ENCODE assay signal across 1 cellular context in the genomic region with DNA sequence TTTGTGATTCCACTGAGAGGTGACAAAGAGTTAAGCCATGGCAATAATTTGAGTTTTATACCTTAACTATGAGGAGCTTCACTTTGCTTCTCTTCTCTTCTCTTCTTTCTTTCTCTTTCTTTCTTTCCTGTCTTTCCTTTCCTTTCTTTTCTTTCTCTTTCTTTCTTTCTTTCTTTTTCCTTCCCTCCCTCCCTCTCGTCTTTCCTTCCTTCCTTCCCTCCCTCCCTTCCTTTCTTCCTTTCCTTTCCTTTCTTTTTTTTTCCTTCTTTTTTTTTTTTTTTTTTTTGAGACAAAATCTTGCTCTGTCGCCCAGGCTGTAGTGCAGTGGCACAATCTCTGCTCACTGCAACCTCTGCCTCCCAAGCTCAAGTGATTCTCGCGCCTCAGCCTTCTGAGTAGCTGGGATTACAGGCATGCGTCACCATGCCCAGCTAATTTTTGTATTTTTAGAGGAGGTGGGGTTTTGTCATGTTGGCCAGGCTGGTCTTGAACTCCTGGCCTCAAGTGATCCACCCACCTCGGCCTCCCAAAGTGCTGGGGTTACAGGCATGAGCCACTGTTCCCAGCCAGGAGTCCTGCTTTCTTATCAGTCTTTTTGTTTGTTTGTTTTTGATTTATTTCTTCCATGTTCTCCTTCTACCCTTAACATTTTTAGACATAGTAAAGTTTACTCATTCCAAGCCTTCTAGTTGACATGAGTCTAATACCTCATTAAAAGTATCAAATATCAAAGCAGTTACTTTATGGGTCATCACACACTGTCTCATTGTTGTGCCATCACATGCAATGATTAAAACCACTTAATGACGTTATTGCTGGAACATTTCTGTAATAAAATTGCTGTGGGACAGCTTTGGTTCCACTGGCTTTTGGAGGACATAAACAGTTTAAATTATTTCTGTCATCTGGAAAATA.
TF ChIP-seq lines count a peak whose summit lies in the region.

No MANE protein-coding gene starts in this region.

TF ChIP-seq in HEK293, 187 proteins besides CTCF, POLR2A, EP300 and RAD21 (continued from another document and continues in another):
- TF ChIP-seq, protein P1, sequence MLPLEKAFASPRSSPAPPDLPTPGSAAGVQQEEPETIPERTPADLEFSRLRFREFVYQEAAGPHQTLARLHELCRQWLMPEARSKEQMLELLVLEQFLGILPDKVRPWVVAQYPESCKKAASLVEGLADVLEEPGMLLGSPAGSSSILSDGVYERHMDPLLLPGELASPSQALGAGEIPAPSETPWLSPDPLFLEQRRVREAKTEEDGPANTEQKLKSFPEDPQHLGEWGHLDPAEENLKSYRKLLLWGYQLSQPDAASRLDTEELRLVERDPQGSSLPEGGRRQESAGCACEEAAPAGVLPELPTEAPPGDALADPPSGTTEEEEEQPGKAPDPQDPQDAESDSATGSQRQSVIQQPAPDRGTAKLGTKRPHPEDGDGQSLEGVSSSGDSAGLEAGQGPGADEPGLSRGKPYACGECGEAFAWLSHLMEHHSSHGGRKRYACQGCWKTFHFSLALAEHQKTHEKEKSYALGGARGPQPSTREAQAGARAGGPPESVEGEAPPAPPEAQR (tag by site-specific recombination; IDR thresholded peaks at IDR 0.05) = no peak
- TF ChIP-seq ZEB2 (tag by site-specific recombination; IDR thresholded peaks at IDR 0.05) (peak; percentile 92), TCF7L2 (IDR thresholded peaks at IDR 0.05; ENCODE audit: borderline replicate concordance, low read depth, low read length) (peak; percentile 96), ZNF426 (tag by site-specific recombination; IDR thresholded peaks at IDR 0.05) (no peak), ZNF362 (tag by site-specific recombination; IDR thresholded peaks at IDR 0.05) (peak; percentile 83), ZNF837 (tag by site-specific recombination; IDR thresholded peaks at IDR 0.05) (no peak), ZNF791 (tag by site-specific recombination; IDR thresholded peaks at IDR 0.05) (no peak), GLIS1 (tag by site-specific recombination; IDR thresholded peaks at IDR 0.05) (peak; percentile 91), KLF9 (tag by site-specific recombination; IDR thresholded peaks at IDR 0.05; ENCODE audit: low read depth) (peak; percentile 45), PRDM10 (tag by site-specific recombination; IDR thresholded peaks at IDR 0.05) (peak; percentile 62; the same call in 1 of the 2 replicates), ZNF324 (tag by site-specific recombination; IDR thresholded peaks at IDR 0.05) (peak; percentile 59; the same call in 1 of the 2 replicates), YY1 (tag by site-specific recombination; IDR thresholded peaks at IDR 0.05) (no peak), ZNF37A (tag by site-specific recombination; IDR thresholded peaks at IDR 0.05) (no peak), ZNF221 (tag by site-specific recombination; IDR thresholded peaks at IDR 0.05; ENCODE audit: borderline replicate concordance) (no peak), ZNF174 (tag by site-specific recombination; IDR thresholded peaks at IDR 0.05) (no peak), ZNF549 (tag by site-specific recombination; IDR thresholded peaks at IDR 0.05) (no peak), GLI4 (tag by site-specific recombination; IDR thresholded peaks at IDR 0.05) (peak; percentile 76; the same call in 1 of the 2 replicates), ZNF23 (tag by site-specific recombination; IDR thresholded peaks at IDR 0.05; ENCODE audit: borderline replicate concordance) (no peak), HOXD13 (CRISPR knock-in tag; IDR thresholded peaks at IDR 0.05; ENCODE audit: borderline replicate concordance) (peak; percentile 62; the same call in 1 of the 2 replicates), GLI2 (tag by site-specific recombination; IDR thresholded peaks at IDR 0.05; ENCODE audit: borderline replicate concordance, low read depth) (peak; percentile 65; the same call in 1 of the 2 replicates), ZNF121 (tag by site-specific recombination; IDR thresholded peaks at IDR 0.05) (no peak), ZNF239 (tag by site-specific recombination; IDR thresholded peaks at IDR 0.05) (no peak), ZNF175 (tag by site-specific recombination; IDR thresholded peaks at IDR 0.05) (no peak), ZNF843 (tag by site-specific recombination; IDR thresholded peaks at IDR 0.05) (peak; percentile 98), SCRT2 (tag by site-specific recombination; IDR thresholded peaks at IDR 0.05) (peak; percentile 37), RBAK (tag by site-specific recombination; IDR thresholded peaks at IDR 0.05) (no peak), ZNF18 (tag by site-specific recombination; IDR thresholded peaks at IDR 0.05) (no peak), ZNF571 (tag by site-specific recombination; IDR thresholded peaks at IDR 0.05) (no peak), ZNF214 (tag by site-specific recombination; IDR thresholded peaks at IDR 0.05; ENCODE audit: borderline replicate concordance) (no peak), ZNF501 (tag by site-specific recombination; IDR thresholded peaks at IDR 0.05) (peak; percentile 90), ZBTB7A (tag by site-specific recombination; IDR thresholded peaks at IDR 0.05; ENCODE audit: low read depth) (0 out of 2 replicates have a peak, but pooled peaks have one; percentile 64), ZNF148 (tag by site-specific recombination; IDR thresholded peaks at IDR 0.05; ENCODE audit: borderline replicate concordance) (no peak; the same call in 1 of the 2 replicates), KLF10 (tag by site-specific recombination; IDR thresholded peaks at IDR 0.05) (peak; percentile 60; the same call in 1 of the 2 replicates)
- TF ChIP-seq, protein P2, sequence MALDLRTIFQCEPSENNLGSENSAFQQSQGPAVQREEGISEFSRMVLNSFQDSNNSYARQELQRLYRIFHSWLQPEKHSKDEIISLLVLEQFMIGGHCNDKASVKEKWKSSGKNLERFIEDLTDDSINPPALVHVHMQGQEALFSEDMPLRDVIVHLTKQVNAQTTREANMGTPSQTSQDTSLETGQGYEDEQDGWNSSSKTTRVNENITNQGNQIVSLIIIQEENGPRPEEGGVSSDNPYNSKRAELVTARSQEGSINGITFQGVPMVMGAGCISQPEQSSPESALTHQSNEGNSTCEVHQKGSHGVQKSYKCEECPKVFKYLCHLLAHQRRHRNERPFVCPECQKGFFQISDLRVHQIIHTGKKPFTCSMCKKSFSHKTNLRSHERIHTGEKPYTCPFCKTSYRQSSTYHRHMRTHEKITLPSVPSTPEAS (tag by site-specific recombination; IDR thresholded peaks at IDR 0.05) = 0 out of 2 replicates have a peak, but pooled peaks have one; percentile 29
- TF ChIP-seq, protein P3, sequence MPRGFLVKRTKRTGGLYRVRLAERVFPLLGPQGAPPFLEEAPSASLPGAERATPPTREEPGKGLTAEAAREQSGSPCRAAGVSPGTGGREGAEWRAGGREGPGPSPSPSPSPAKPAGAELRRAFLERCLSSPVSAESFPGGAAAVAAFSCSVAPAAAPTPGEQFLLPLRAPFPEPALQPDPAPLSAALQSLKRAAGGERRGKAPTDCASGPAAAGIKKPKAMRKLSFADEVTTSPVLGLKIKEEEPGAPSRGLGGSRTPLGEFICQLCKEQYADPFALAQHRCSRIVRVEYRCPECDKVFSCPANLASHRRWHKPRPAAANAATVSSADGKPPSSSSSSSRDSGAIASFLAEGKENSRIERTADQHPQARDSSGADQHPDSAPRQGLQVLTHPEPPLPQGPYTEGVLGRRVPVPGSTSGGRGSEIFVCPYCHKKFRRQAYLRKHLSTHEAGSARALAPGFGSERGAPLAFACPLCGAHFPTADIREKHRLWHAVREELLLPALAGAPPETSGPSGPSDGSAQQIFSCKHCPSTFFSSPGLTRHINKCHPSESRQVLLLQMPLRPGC (tag by site-specific recombination; IDR thresholded peaks at IDR 0.05) = peak; percentile 97
- TF ChIP-seq, protein P4, sequence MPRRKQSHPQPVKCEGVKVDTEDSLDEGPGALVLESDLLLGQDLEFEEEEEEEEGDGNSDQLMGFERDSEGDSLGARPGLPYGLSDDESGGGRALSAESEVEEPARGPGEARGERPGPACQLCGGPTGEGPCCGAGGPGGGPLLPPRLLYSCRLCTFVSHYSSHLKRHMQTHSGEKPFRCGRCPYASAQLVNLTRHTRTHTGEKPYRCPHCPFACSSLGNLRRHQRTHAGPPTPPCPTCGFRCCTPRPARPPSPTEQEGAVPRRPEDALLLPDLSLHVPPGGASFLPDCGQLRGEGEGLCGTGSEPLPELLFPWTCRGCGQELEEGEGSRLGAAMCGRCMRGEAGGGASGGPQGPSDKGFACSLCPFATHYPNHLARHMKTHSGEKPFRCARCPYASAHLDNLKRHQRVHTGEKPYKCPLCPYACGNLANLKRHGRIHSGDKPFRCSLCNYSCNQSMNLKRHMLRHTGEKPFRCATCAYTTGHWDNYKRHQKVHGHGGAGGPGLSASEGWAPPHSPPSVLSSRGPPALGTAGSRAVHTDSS (tag by site-specific recombination; IDR thresholded peaks at IDR 0.05) = no peak; the same call in 1 of the 2 replicates
- TF ChIP-seq, protein P5, sequence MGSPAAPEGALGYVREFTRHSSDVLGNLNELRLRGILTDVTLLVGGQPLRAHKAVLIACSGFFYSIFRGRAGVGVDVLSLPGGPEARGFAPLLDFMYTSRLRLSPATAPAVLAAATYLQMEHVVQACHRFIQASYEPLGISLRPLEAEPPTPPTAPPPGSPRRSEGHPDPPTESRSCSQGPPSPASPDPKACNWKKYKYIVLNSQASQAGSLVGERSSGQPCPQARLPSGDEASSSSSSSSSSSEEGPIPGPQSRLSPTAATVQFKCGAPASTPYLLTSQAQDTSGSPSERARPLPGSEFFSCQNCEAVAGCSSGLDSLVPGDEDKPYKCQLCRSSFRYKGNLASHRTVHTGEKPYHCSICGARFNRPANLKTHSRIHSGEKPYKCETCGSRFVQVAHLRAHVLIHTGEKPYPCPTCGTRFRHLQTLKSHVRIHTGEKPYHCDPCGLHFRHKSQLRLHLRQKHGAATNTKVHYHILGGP (tag by site-specific recombination; IDR thresholded peaks at IDR 0.05) = peak; percentile 90
- TF ChIP-seq, protein P6, sequence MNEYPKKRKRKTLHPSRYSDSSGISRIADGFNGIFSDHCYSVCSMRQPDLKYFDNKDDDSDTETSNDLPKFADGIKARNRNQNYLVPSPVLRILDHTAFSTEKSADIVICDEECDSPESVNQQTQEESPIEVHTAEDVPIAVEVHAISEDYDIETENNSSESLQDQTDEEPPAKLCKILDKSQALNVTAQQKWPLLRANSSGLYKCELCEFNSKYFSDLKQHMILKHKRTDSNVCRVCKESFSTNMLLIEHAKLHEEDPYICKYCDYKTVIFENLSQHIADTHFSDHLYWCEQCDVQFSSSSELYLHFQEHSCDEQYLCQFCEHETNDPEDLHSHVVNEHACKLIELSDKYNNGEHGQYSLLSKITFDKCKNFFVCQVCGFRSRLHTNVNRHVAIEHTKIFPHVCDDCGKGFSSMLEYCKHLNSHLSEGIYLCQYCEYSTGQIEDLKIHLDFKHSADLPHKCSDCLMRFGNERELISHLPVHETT (tag by site-specific recombination; IDR thresholded peaks at IDR 0.05) = peak; percentile 99
